In the genomic region with DNA sequence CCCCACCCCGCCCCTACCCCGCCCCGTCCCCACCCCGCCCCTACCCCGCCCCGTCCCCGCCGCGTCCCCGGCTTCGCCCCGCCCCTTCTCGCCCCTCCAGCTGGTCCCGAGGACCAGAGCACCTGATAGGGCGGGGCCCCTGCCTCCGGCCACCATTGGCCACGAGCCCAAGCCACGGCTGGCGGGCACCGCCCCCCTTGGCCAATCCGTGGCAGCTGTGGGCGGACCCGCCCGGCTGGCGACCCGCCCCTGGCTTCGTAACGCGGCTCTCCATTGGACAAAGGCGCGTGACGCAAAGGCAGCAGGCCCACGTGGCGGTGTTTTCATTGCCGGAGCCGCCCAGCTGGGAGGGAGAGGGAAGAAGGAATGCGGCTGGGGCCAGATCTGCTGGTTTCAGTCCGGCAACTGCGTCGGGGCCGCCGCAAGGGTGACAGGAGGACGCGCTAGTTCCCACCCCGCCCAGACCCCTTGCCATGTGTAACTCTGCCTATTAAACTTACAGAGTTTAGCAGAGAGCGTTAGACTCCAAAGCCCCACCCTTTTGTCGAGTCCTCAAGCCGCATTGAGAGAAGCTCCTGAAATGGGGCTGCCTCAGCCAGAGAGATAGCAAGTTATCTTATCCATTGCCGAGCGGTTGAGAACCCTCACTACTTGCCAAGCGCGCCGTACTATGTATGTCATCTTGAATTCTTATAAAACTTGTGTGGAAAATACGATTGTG, we compare ENCODE assay signal across 8 cellular contexts. TPM values are rescaled to one million over a fixed set of nuclear protein-coding genes. Genes with fewer than 3 reads are reported as not detected.
DNase-seq lines count a peak whose midpoint lies in the region; ATAC-seq and TF ChIP-seq lines count a peak whose summit lies in the region.

No MANE protein-coding gene starts in this region.

- ATAC-seq in thoracic aorta (ENCODE audit: insufficient number of reproducible peaks, low FRiP score, low read depth): peak; percentile 82

- H3K9me3 ChIP-seq in SK-N-SH (no peaks in the 10 kb centered on the region), osteoblast (ENCODE audit: low read depth, low read length) (no peaks in the 10 kb centered on the region), thoracic aorta (no peaks in the 10 kb centered on the region)

- peak overlapping the region; percentile 51; the same call in 1 of the 2 replicates for H3K9ac ChIP-seq in SK-N-SH

- WGBS in SK-N-SH (ENCODE audit: low lambda C conversion rate): 1% methylated on average over 42 of the region's 54 CpGs

- H3F3A ChIP-seq in SK-N-SH (replicated peaks; ENCODE audit: insufficient read depth): peaks cover 18% of the 10 kb centered on the region

- peak overlapping the region in 1 of 2 experiments; percentile 18; a peak in 1 of 4 replicates for H3K27ac ChIP-seq in SK-N-SH (ENCODE audit: low read depth in 2 of 2, low read length in 1 of 2)
- H3K27ac ChIP-seq in osteoblast (ENCODE audit: low read depth, low read length): peak overlapping the region; percentile 75
- H3K27ac ChIP-seq in thoracic aorta: peak overlapping the region; percentile 64 to 80

- peaks cover 8 to 23% of the 10 kb centered on the region in 2 experiments; a peak in 3 of 4 replicates for H3K4me1 ChIP-seq in SK-N-SH (ENCODE audit: control insufficient read depth in 1 of 2, insufficient read depth in 2 of 2, low read depth in 1 of 2, low read length in 1 of 2)
- peaks cover 31% of the 10 kb centered on the region for H3K4me1 ChIP-seq in osteoblast (ENCODE audit: insufficient read depth, low read length)
- peaks cover 10 to 24% of the 10 kb centered on the region in 2 donors for H3K4me1 ChIP-seq in thoracic aorta (ENCODE audit: control insufficient read depth in 1 of 2, low read depth in 2 of 2)

- no peaks in the 10 kb centered on the region for H3K36me3 Mint-ChIP-seq in HFFc6 (ENCODE audit: low read depth)
- H3K36me3 Mint-ChIP-seq in activated naive CD8-positive, alpha-beta T cell: no peaks in the 10 kb centered on the region
- no peaks in the 10 kb centered on the region for H3K36me3 Mint-ChIP-seq in glutamatergic neuron (ENCODE audit: unreplicated experiment)

- no peaks in the 10 kb centered on the region for H3K9me2 ChIP-seq in SK-N-SH

- peak overlapping the region; percentile 90 for H3K4me2 ChIP-seq in SK-N-SH
- peak overlapping the region; percentile 95 for H3K4me2 ChIP-seq in osteoblast (ENCODE audit: insufficient read depth, low read length)

- H4K20me1 ChIP-seq in SK-N-SH (ENCODE audit: insufficient read depth) (peaks cover 8% of the 10 kb centered on the region; the same call in 1 of the 2 replicates), osteoblast (ENCODE audit: insufficient read depth, low read length) (peaks cover 7% of the 10 kb centered on the region)

- TF ChIP-seq CTCF in HFFc6 (IDR thresholded peaks at IDR 0.05) (no peak), NB4 (IDR thresholded peaks at IDR 0.05; ENCODE audit: low read depth, low read length) (no peak), SK-N-SH (IDR thresholded peaks at IDR 0.05) (no peak), glutamatergic neuron (IDR thresholded peaks at IDR 0.05; ENCODE audit: partially characterized antibody, unreplicated experiment) (no peak), osteoblast (IDR thresholded peaks at IDR 0.05; ENCODE audit: extremely low read depth, low read depth, low read length) (no peak), thoracic aorta (IDR thresholded peaks at IDR 0.05) (no peak)

- POLR2A ChIA-PET in SK-N-SH (lab: Yijun Ruan, JAX): interaction anchor here (1.4 to 1.8 kb wide), 2 partner anchors 210 to 252 kb away, joined by 3 to 9 read pairs; partner anchors contain the start of gene AMZ2

- H2AFZ ChIP-seq in SK-N-SH (ENCODE audit: low read depth) (peak overlapping the region; percentile 80), osteoblast (ENCODE audit: low read length) (peak overlapping the region; percentile 83)

- H3K9me3 Mint-ChIP-seq in HFFc6 (no peaks in the 10 kb centered on the region), glutamatergic neuron (ENCODE audit: unreplicated experiment) (peaks cover 17% of the 10 kb centered on the region)
- H3K9me3 Mint-ChIP-seq in activated naive CD8-positive, alpha-beta T cell (ENCODE audit: low read depth): no peaks in the 10 kb centered on the region

- H3K27me3 ChIP-seq in SK-N-SH (ENCODE audit: insufficient read depth): no peaks in the 10 kb centered on the region
- H3K27me3 ChIP-seq in osteoblast (ENCODE audit: insufficient read depth, low read length): peaks cover 11% of the 10 kb centered on the region
- no peaks in the 10 kb centered on the region for H3K27me3 ChIP-seq in thoracic aorta (replicated peaks; ENCODE audit: insufficient read depth)

- H3K27me3 Mint-ChIP-seq in HFFc6 (ENCODE audit: insufficient read depth): peaks cover 10% of the 10 kb centered on the region
- no peaks in the 10 kb centered on the region for H3K27me3 Mint-ChIP-seq in activated naive CD8-positive, alpha-beta T cell
- peaks cover 10% of the 10 kb centered on the region for H3K27me3 Mint-ChIP-seq in glutamatergic neuron (ENCODE audit: unreplicated experiment)

- TF ChIP-seq POLR2A in NB4 (IDR thresholded peaks at IDR 0.05; ENCODE audit: extremely low read depth, insufficient read length): no peak

- DNase-seq in GM04504 (ENCODE audit: low read depth) (peak; percentile 97), HFFc6 (peak; percentile 98), NB4 (ENCODE audit: low read depth) (peak; percentile 97), SK-N-SH (peak; percentile 100), glutamatergic neuron (peak; percentile 99), osteoblast (ENCODE audit: insufficient read length, low spot score, missing footprints) (peak; percentile 98), thoracic aorta (ENCODE audit: low spot score) (peak; percentile 88)

- H3K4me3 Mint-ChIP-seq in HFFc6 (peak overlapping the region; percentile 90), glutamatergic neuron (ENCODE audit: unreplicated experiment) (peak overlapping the region; percentile 66)
- peak overlapping the region; percentile 82 for H3K4me3 Mint-ChIP-seq in activated naive CD8-positive, alpha-beta T cell

- peaks cover 3 to 4% of the 10 kb centered on the region in 2 experiments for H3K36me3 ChIP-seq in SK-N-SH (replicated peaks in 1 of 2; ENCODE audit: control insufficient read depth in 1 of 2, insufficient read depth in 2 of 2, low read length in 1 of 2)
- peaks cover 4% of the 10 kb centered on the region for H3K36me3 ChIP-seq in osteoblast (ENCODE audit: insufficient read depth, low read length)
- H3K36me3 ChIP-seq in thoracic aorta: no peaks in the 10 kb centered on the region

- H3K4me1 Mint-ChIP-seq in HFFc6 (ENCODE audit: low read depth): peaks cover 45% of the 10 kb centered on the region
- peaks cover 48% of the 10 kb centered on the region for H3K4me1 Mint-ChIP-seq in activated naive CD8-positive, alpha-beta T cell (ENCODE audit: low read depth)
- peaks cover 52% of the 10 kb centered on the region for H3K4me1 Mint-ChIP-seq in glutamatergic neuron (ENCODE audit: low read depth, unreplicated experiment)

- no peak for TF ChIP-seq EP300 in SK-N-SH (IDR thresholded peaks at IDR 0.05; ENCODE audit: borderline replicate concordance in 1 of 2, low read depth in 1 of 2, low read length in 1 of 2)

- H3K27ac Mint-ChIP-seq in HFFc6: peak overlapping the region; percentile 89
- H3K27ac Mint-ChIP-seq in activated naive CD8-positive, alpha-beta T cell: peak overlapping the region; percentile 41
- peak overlapping the region; percentile 45 for H3K27ac Mint-ChIP-seq in glutamatergic neuron (ENCODE audit: unreplicated experiment)

- CTCF ChIA-PET in SK-N-SH (lab: Yijun Ruan, JAX): interaction anchor here (1.0 to 6.0 kb wide), 17 partner anchors 9 to 438 kb away, joined by 3 to 63 read pairs (median 7); no protein-coding TSS in a partner anchor

- no peak for TF ChIP-seq RAD21 in SK-N-SH (IDR thresholded peaks at IDR 0.05; ENCODE audit: low read length)

- H3K79me2 ChIP-seq in SK-N-SH (ENCODE audit: insufficient read depth) (peaks cover 35% of the 10 kb centered on the region), osteoblast (ENCODE audit: insufficient read depth, low read length) (peaks cover 28% of the 10 kb centered on the region)

- H3K4me3 ChIP-seq in NB4 (ENCODE audit: low read depth, low read length) (peak overlapping the region; percentile 58), SK-N-SH (ENCODE audit: low read depth in 2 of 2, low read length in 1 of 2) (peak overlapping the region; percentile 77 to 93), osteoblast (ENCODE audit: insufficient read depth, low read length) (peak overlapping the region; percentile 77), thoracic aorta (peak overlapping the region; percentile 86)

TF ChIP-seq in SK-N-SH, 30 proteins besides CTCF, POLR2A, EP300 and RAD21 (continues in another document):
- TF ChIP-seq, protein P1, sequence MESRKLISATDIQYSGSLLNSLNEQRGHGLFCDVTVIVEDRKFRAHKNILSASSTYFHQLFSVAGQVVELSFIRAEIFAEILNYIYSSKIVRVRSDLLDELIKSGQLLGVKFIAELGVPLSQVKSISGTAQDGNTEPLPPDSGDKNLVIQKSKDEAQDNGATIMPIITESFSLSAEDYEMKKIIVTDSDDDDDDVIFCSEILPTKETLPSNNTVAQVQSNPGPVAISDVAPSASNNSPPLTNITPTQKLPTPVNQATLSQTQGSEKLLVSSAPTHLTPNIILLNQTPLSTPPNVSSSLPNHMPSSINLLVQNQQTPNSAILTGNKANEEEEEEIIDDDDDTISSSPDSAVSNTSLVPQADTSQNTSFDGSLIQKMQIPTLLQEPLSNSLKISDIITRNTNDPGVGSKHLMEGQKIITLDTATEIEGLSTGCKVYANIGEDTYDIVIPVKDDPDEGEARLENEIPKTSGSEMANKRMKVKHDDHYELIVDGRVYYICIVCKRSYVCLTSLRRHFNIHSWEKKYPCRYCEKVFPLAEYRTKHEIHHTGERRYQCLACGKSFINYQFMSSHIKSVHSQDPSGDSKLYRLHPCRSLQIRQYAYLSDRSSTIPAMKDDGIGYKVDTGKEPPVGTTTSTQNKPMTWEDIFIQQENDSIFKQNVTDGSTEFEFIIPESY (IDR thresholded peaks at IDR 0.05; ENCODE audit: borderline replicate concordance, low read depth): no peak
- no peak for TF ChIP-seq FOXM1 (IDR thresholded peaks at IDR 0.05; ENCODE audit: low read depth)

RNA-seq across cellular contexts. Expression of gene WIPI1, which starts 0.4 kb away (rescaled TPM):
- total RNA-seq in HFFc6 (2021; fragmentation: NEBNext Ultra II Directional; extraction: Animal tissue kit (Norgen Biotek cat#: 25700)): 10 to 100 TPM; 62.6 to 90.9 (median 84.9) TPM
- 52.7 and 65.2 TPM in 2 replicates for polyA plus RNA-seq in SK-N-SH (2012; rRNA removed)
- polyA plus RNA-seq in SK-N-SH (2012; cell fraction: cytosol; rRNA removed): 49.1 and 55.1 TPM in 2 replicates
- polyA plus RNA-seq in SK-N-SH (2012; cell fraction: nucleus; rRNA removed): 35.4 and 62.8 TPM in 2 replicates
- total RNA-seq in glutamatergic neuron (ENCODE audit: unreplicated experiment): 252 TPM
- 190 and 220 TPM in 2 replicates for total RNA-seq in osteoblast
- 10 to 100 TPM; 54.2 to 58.3 TPM for total RNA-seq in thoracic aorta

RNA-seq across cellular contexts. Expression of gene PRKAR1A, which starts 54.5 kb away (rescaled TPM):
- total RNA-seq in HFFc6 (2021; fragmentation: NEBNext Ultra II Directional; extraction: Animal tissue kit (Norgen Biotek cat#: 25700)): 100 to 1,000 TPM; 265 to 302 (median 292) TPM
- polyA plus RNA-seq in SK-N-SH (2012; rRNA removed): 195 and 224 TPM in 2 replicates
- polyA plus RNA-seq in SK-N-SH (2012; cell fraction: cytosol; rRNA removed): 189 and 197 TPM in 2 replicates
- 116 and 207 TPM in 2 replicates for polyA plus RNA-seq in SK-N-SH (2012; cell fraction: nucleus; rRNA removed)
- 277 TPM for total RNA-seq in glutamatergic neuron (ENCODE audit: unreplicated experiment)
- 234 and 259 TPM in 2 replicates for total RNA-seq in osteoblast
- 100 to 1,000 TPM; 345 to 412 TPM for total RNA-seq in thoracic aorta
